In genomic region chr15:28086175-28086703, GRCh38 we compare ENCODE assay signal across 9 cellular contexts. TPM values are rescaled to one million over a fixed set of nuclear protein-coding genes. Genes with fewer than 3 reads are reported as not detected.
DNase-seq lines count a peak whose midpoint lies in the region; ATAC-seq, FAIRE-seq and TF ChIP-seq lines count a peak whose summit lies in the region.
"Had no signal": no experiment of that assay in that cellular context is flagged by ENCODE, and none has a peak within 500 bp of the region (broad histone marks: within the 10 kb centered on the region; RNA-seq: fewer than 3 reads in every experiment).

No MANE protein-coding gene starts in this region.

- intact Hi-C loops in ascending aorta (cut with DNase I), result loop anchor here (1.0 kb wide), 1 partner anchor 37 kb away; no protein-coding TSS in a partner anchor

- peak; percentile 36 for DNase-seq in RPMI7951 (ENCODE audit: low read depth)
- DNase-seq in ascending aorta (ENCODE audit: low spot score in 2 of 2), result peak in 1 of 2 donors; percentile 82
- DNase-seq in immature natural killer cell, result peak; percentile 50 to 66 (median 53)
- no peak for DNase-seq in DMS153 (lab: John Stamatoyannopoulos, UW)

- no peaks in the 10 kb centered on the region for H3K27me3 ChIP-seq in ascending aorta

- peaks cover 0 to 9% of the 10 kb centered on the region in 2 donors for H3K9me3 ChIP-seq in ascending aorta

- peaks cover 3 to 14% (median 7%) of the 10 kb centered on the region in 3 donors for H3K27me3 Mint-ChIP-seq in immature natural killer cell (ENCODE audit: low read depth in 3 of 3)
- H3K27me3 Mint-ChIP-seq in stimulated activated memory B cell treated with anti-CD40 and anti-IgM and Interleukin-4, amounts not matched to agents 10 μg/mL and 1 μg/mL and 100 μg/mL, for 72 hours, result peaks cover 63% of the 10 kb centered on the region

- H3K4me1 Mint-ChIP-seq in immature natural killer cell, result peaks cover 0 to 10% of the 10 kb centered on the region in 2 donors
- peaks cover 13% of the 10 kb centered on the region for H3K4me1 Mint-ChIP-seq in stimulated activated memory B cell treated with anti-CD40 and anti-IgM and Interleukin-4, amounts not matched to agents 10 μg/mL and 1 μg/mL and 100 μg/mL, for 72 hours

- FAIRE-seq in G401.6 (lab: Jason Lieb, UNC), result peak; percentile 78

- H3K36me3 ChIP-seq in ascending aorta, result no peaks in the 10 kb centered on the region

- no peaks in the 10 kb centered on the region for H3K4me1 ChIP-seq in ascending aorta

- H3K27ac Mint-ChIP-seq in immature natural killer cell, result peak overlapping the region in 3 of 6 donors; percentile 13 to 67 (median 62)
- H3K27ac Mint-ChIP-seq in stimulated activated memory B cell treated with anti-CD40 and anti-IgM and Interleukin-4, amounts not matched to agents 10 μg/mL and 1 μg/mL and 100 μg/mL, for 72 hours, result no peak overlapping the region
- H3K27ac Mint-ChIP-seq: dendritic cell treated with granulocyte-macrophage colony-stimulating factor and Interleukin-4, amounts not matched to agents 40 ng/mL and 50 ng/mL, for 4 days had no signal

- H3K4me3 Mint-ChIP-seq in immature natural killer cell, result peak overlapping the region in 1 of 5 donors; percentile 6
- no peak overlapping the region for H3K4me3 Mint-ChIP-seq in stimulated activated memory B cell treated with anti-CD40 and anti-IgM and Interleukin-4, amounts not matched to agents 10 μg/mL and 1 μg/mL and 100 μg/mL, for 72 hours
- H3K4me3 Mint-ChIP-seq: dendritic cell treated with granulocyte-macrophage colony-stimulating factor and Interleukin-4, amounts not matched to agents 40 ng/mL and 50 ng/mL, for 4 days had no signal

- ATAC-seq in GM19468 (IDR thresholded peaks at IDR 0.05; ENCODE audit: extremely low read depth, unreplicated experiment) (peak; percentile 84), HG03457 (IDR thresholded peaks at IDR 0.05; ENCODE audit: unreplicated experiment) (peak; percentile 88)
- ATAC-seq in stimulated activated memory B cell treated with anti-CD40 and anti-IgM and Interleukin-4, amounts not matched to agents 10 μg/mL and 1 μg/mL and 100 μg/mL, for 72 hours, result peak; percentile 91

- TF ChIP-seq CTCF in ascending aorta (IDR thresholded peaks at IDR 0.05), result peak; percentile 63 to 75 (median 68)

- H3K27ac ChIP-seq in ascending aorta, result peak overlapping the region in 1 of 2 donors; percentile 31

- peaks cover 0 to 11% (median 6%) of the 10 kb centered on the region in 3 donors for H3K36me3 Mint-ChIP-seq in immature natural killer cell
- H3K36me3 Mint-ChIP-seq in stimulated activated memory B cell treated with anti-CD40 and anti-IgM and Interleukin-4, amounts not matched to agents 10 μg/mL and 1 μg/mL and 100 μg/mL, for 72 hours, result peaks cover 12% of the 10 kb centered on the region

- peaks cover 6 to 21% (median 16%) of the 10 kb centered on the region in 6 donors for H3K9me3 Mint-ChIP-seq in immature natural killer cell
- H3K9me3 Mint-ChIP-seq in stimulated activated memory B cell treated with anti-CD40 and anti-IgM and Interleukin-4, amounts not matched to agents 10 μg/mL and 1 μg/mL and 100 μg/mL, for 72 hours, result peaks cover 16% of the 10 kb centered on the region

- no peak overlapping the region for H3K4me3 ChIP-seq in ascending aorta

RNA-seq across cellular contexts. Expression of gene OCA2, which starts 12.9 kb away (rescaled TPM):
- total RNA-seq in RPMI7951 (2014; rRNA removed; shearing (Covaris generic)), result not detected in 2 replicates
- total RNA-seq in ascending aorta, result 1.2 TPM
- under 1 TPM in 1 of 3 donors, not detected in 2; 0.50 TPM for polyA plus RNA-seq in immature natural killer cell
